In the genomic region with DNA sequence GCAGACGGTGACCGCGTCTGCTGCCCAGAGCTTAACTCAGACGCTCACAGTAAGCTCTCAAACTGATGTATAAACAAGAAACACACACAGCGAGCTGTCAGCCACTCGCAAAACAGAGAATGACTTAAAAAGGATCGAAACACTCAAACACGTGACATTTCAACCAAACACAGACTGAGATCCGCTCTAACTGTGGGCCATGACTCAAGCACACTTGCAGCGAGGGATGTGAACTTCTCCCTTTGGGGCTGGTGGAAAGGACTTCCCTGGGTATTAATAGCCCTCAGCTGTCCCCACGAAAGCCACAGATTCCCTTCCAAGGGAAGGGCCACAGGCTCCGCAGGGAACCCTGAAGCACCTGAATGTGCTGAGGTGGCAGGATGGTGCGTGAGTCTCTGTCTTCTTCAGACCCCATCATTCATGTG, we compare ENCODE assay signal across 1 cellular context.
TF ChIP-seq lines count a peak whose summit lies in the region.

No MANE protein-coding gene starts in this region.

TF ChIP-seq in H1, 55 proteins besides CTCF, POLR2A, EP300 and RAD21:
- TF ChIP-seq BCL11A (IDR thresholded peaks at IDR 0.05; ENCODE audit: low read depth in 2 of 2, low read length in 2 of 2) = no peak
- no peak for TF ChIP-seq TAF1 (IDR thresholded peaks at IDR 0.05; ENCODE audit: low read depth, low read length)
- TF ChIP-seq CBX8 (IDR thresholded peaks at IDR 0.05; ENCODE audit: borderline replicate concordance, low read depth, low read length) = no peak
- no peak for TF ChIP-seq BACH1 (IDR thresholded peaks at IDR 0.05; ENCODE audit: low read length)
- no peak for TF ChIP-seq HDAC6 (IDR thresholded peaks at IDR 0.05; ENCODE audit: low read depth, low read length)
- no peak for TF ChIP-seq CTBP2 (IDR thresholded peaks at IDR 0.05; ENCODE audit: borderline replicate concordance, insufficient read depth, insufficient read length, low read length)
- TF ChIP-seq, protein P1, sequence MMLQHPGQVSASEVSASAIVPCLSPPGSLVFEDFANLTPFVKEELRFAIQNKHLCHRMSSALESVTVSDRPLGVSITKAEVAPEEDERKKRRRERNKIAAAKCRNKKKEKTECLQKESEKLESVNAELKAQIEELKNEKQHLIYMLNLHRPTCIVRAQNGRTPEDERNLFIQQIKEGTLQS (IDR thresholded peaks at IDR 0.05; ENCODE audit: insufficient read depth, low read depth, low read length) = no peak
- TF ChIP-seq KDM1A (IDR thresholded peaks at IDR 0.05; ENCODE audit: borderline replicate concordance, low read length) = no peak
